ENCODE assay signal across 8 cellular contexts in genomic region chr14:23567186-23568020, GRCh38. TPM values are rescaled to one million over a fixed set of nuclear protein-coding genes. Genes with fewer than 3 reads are reported as not detected.
DNase-seq lines count a peak whose midpoint lies in the region; ATAC-seq and TF ChIP-seq lines count a peak whose summit lies in the region.

TSS of gene AP1G2 (minus strand) at chr14:23567791. CDS start at chr14:23567314, 477 bp downstream.

- H3K4me3 ChIP-seq in GM12864 (ENCODE audit: low read depth, low read length) (peak within 1 kb of the TSS; percentile 86), prostate gland (peak within 1 kb of the TSS; percentile 51 to 57), urinary bladder (ENCODE audit: low read depth, low read length) (peak within 1 kb of the TSS; percentile 62)

- 2% methylated on average over 53 of the region's 53 CpGs for WGBS in prostate gland
- WGBS in urinary bladder, result 2% methylated on average over 53 of the region's 53 CpGs

- peak; percentile 75 for TF ChIP-seq POLR2A in prostate gland (IDR thresholded peaks at IDR 0.05)

- H3K9me3 ChIP-seq in prostate gland, result no peaks in the 10 kb centered on the region

- no peak for TF ChIP-seq CTCF in GM12864 (IDR thresholded peaks at IDR 0.05; ENCODE audit: low read depth, low read length, missing control alignments)
- TF ChIP-seq CTCF in prostate gland (IDR thresholded peaks at IDR 0.05), result peak in 1 of 4 experiments; percentile 11

- intact Hi-C loops in cardiac septum (cut with DNase I), result no loop called here
- intact Hi-C loops in prostate gland (cut with DNase I), result loop anchor here (10.0 kb wide), 1 partner anchor 243 kb away; the partner anchor contains the start of gene PABPN1

- ATAC-seq in HG02642 (IDR thresholded peaks at IDR 0.05; ENCODE audit: poor library complexity, unreplicated experiment), result peak; percentile 87

- DNase-seq in GM12864 (ENCODE audit: low read depth), result peak; percentile 74
- peak; percentile 90 for DNase-seq in NCI-H1105 treated with DMSO at 0.1 percent for 48 hours (lab: John Stamatoyannopoulos, UW)
- peak; percentile 87 for DNase-seq in SW480 (ENCODE audit: low spot score)
- peak; percentile 81 for DNase-seq in activated naive CD8-positive, alpha-beta T cell treated with anti-CD3 and anti-CD28 coated beads, Interleukin-2, amount 50 U/mL, for 16 hours (ENCODE audit: low read depth, low spot score)
- peak; percentile 94 for DNase-seq in cardiac septum (ENCODE audit: low spot score)
- peak; percentile 85 for DNase-seq in prostate gland (ENCODE audit: low spot score)

- H3K27ac ChIP-seq in prostate gland (peak within 1 kb of the TSS; percentile 83 to 90), urinary bladder (ENCODE audit: low read depth) (peak within 1 kb of the TSS; percentile 48)

- H3K4me1 ChIP-seq in prostate gland (replicated peaks) (no peaks in the 10 kb centered on the region), urinary bladder (ENCODE audit: insufficient read depth) (no peaks in the 10 kb centered on the region)

- H3K36me3 ChIP-seq in prostate gland (no peaks in the 10 kb centered on the region), urinary bladder (ENCODE audit: insufficient read depth) (no peaks in the 10 kb centered on the region)

- no peaks in the 10 kb centered on the region for H3K27me3 ChIP-seq in prostate gland (replicated peaks; ENCODE audit: insufficient read depth)

RNA-seq across cellular contexts. Expression of gene AP1G2, which starts in this region (rescaled TPM):
- total RNA-seq in cardiac septum (12.8 TPM), prostate gland (100 to 1,000 TPM in 1 of 2 donors, 10 to 100 TPM in 1; 95.3 to 134 TPM), urinary bladder (36.3 TPM)
- polyA plus RNA-seq in urinary bladder, result 50.7 TPM

Comparison
In these comparisons a context has a peak if more than half of its experiments do, and no peak if none do; other contexts are left out.
1. Peak in every context shown above with its lines: DNase-seq, ATAC-seq, H3K4me3 ChIP-seq and H3K27ac ChIP-seq.